ENCODE assay signal across 9 cellular contexts in genomic region chr16:69859105-69859969, GRCh38.
A peak's percentile ranks its signal among the peaks of the same experiment; 100 is the strongest.
DNase-seq lines count a peak whose midpoint lies in the region; ATAC-seq and TF ChIP-seq lines count a peak whose summit lies in the region.
"Had no signal": no experiment of that assay in that cellular context is flagged by ENCODE, and none has a peak within 500 bp of the region (broad histone marks: within the 10 kb centered on the region; RNA-seq: fewer than 3 reads in every experiment).

No MANE protein-coding gene starts in this region.

- H3K79me2 ChIP-seq in SK-N-SH (ENCODE audit: insufficient read depth), result no peaks in the 10 kb centered on the region

- no peak overlapping the region for H3K4me2 ChIP-seq in SK-N-SH

- BruUV-seq in Panc1 (replicated peaks; lab: Mats Ljungman, UMichigan), result no TSS peak

- H3K4me3 ChIP-seq in SK-N-SH (ENCODE audit: low read depth in 2 of 2, low read length in 1 of 2) (no peak overlapping the region), Panc1 (ENCODE audit: low read depth in 2 of 2, low read length in 2 of 2) (no peak overlapping the region), left ventricle myocardium inferior (no peak overlapping the region), spleen (no peak overlapping the region)

- H3K27ac ChIP-seq in SK-N-SH (ENCODE audit: low read depth in 2 of 2, low read length in 1 of 2), result no peak overlapping the region
- no peak overlapping the region for H3K27ac ChIP-seq in Panc1 (ENCODE audit: low read length)
- peak overlapping the region; percentile 96 for H3K27ac ChIP-seq in left ventricle myocardium inferior (replicated peaks)
- peak overlapping the region; percentile 30 to 75 (median 68) for H3K27ac ChIP-seq in spleen

- DNase-seq in SK-N-SH (peak; percentile 36), Panc1 (ENCODE audit: low read depth, low spot score) (no peak), left ventricle myocardium inferior (peak; percentile 40), spleen (no peak), NCI-H2196 (lab: John Stamatoyannopoulos, UW; ENCODE audit: unreplicated experiment) (no peak)
- DNase-seq in stimulated activated naive CD4-positive, alpha-beta T cell (lab: John Stamatoyannopoulos, UW), result no peak
- DNase-seq: T-cell had no signal

- intact Hi-C loops in Panc1 (cut with micrococcal nuclease; ENCODE audit: unreplicated experiment), result no loop called here
- intact Hi-C loops in left ventricle myocardium inferior (cut with micrococcal nuclease), result loop anchor here (10.0 kb wide), 1 partner anchor 65 kb away; no protein-coding TSS in a partner anchor
- intact Hi-C loops in spleen (cut with DNase I; ENCODE audit: low total_unique reads), result no loop called here

- peak; percentile 36 for TF ChIP-seq RAD21 in SK-N-SH (IDR thresholded peaks at IDR 0.05; ENCODE audit: low read length)

- H3F3A ChIP-seq in SK-N-SH (replicated peaks; ENCODE audit: insufficient read depth), result no peaks in the 10 kb centered on the region

- 77% methylated on average over 20 of the region's 20 CpGs for WGBS in SK-N-SH (ENCODE audit: low lambda C conversion rate)
- WGBS in spleen, 5 donors, result 64 to 81% (median 71%) methylated on average over 20 of the region's 20 CpGs

- no peak for TF ChIP-seq EP300 in SK-N-SH (IDR thresholded peaks at IDR 0.05; ENCODE audit: borderline replicate concordance in 1 of 2, low read depth in 1 of 2, low read length in 1 of 2)

- H3K9me3 ChIP-seq in SK-N-SH (no peaks in the 10 kb centered on the region), Panc1 (ENCODE audit: control insufficient read depth, insufficient read depth, low read depth, low read length) (no peaks in the 10 kb centered on the region), left ventricle myocardium inferior (replicated peaks) (no peaks in the 10 kb centered on the region), spleen (no peaks in the 10 kb centered on the region)

- no peak for TF ChIP-seq POLR2A in spleen (IDR thresholded peaks at IDR 0.05)

- no peak for ATAC-seq in SK-N-SH treated with all-trans-retinoic acid at 6 μM for 48 hours
- ATAC-seq in Panc1, result 0 out of 2 replicates have a peak, but pooled peaks have one; percentile 42
- no peak for ATAC-seq in esophagus mucosa
- ATAC-seq: T-cell had no signal

- H4K20me1 ChIP-seq in SK-N-SH (ENCODE audit: insufficient read depth), result no peaks in the 10 kb centered on the region

- H3K9ac ChIP-seq in SK-N-SH, result no peak overlapping the region

- POLR2A ChIA-PET in SK-N-SH (lab: Yijun Ruan, JAX) (no interaction called here), Panc1 (lab: Charles Lee) (no interaction called here)

- peaks cover 0 to 2% of the 10 kb centered on the region in 2 experiments; a peak in 2 of 4 replicates for H3K4me1 ChIP-seq in SK-N-SH (ENCODE audit: control insufficient read depth in 1 of 2, insufficient read depth in 2 of 2, low read depth in 1 of 2, low read length in 1 of 2)
- peaks cover 4% of the 10 kb centered on the region; the same call in 1 of the 2 replicates for H3K4me1 ChIP-seq in Panc1 (ENCODE audit: control insufficient read depth, insufficient read depth, low read length)
- H3K4me1 ChIP-seq in left ventricle myocardium inferior, result peaks cover 66% of the 10 kb centered on the region
- peaks cover 0 to 47% (median 10%) of the 10 kb centered on the region in 6 donors for H3K4me1 ChIP-seq in spleen

- H2AFZ ChIP-seq in SK-N-SH (ENCODE audit: low read depth), result no peak overlapping the region

- H3K9me2 ChIP-seq in SK-N-SH, result no peaks in the 10 kb centered on the region

- H3K27me3 ChIP-seq in SK-N-SH (ENCODE audit: insufficient read depth) (no peaks in the 10 kb centered on the region), Panc1 (ENCODE audit: control insufficient read depth, insufficient read depth, low read length) (no peaks in the 10 kb centered on the region), left ventricle myocardium inferior (ENCODE audit: low read depth) (no peaks in the 10 kb centered on the region), spleen (replicated peaks in 1 of 7) (no peaks in the 10 kb centered on the region)

- CTCF ChIA-PET in SK-N-SH (lab: Yijun Ruan, JAX), result interaction anchor here (0.9 to 1.4 kb wide), 9 partner anchors 10 to 68 kb away, joined by 3 to 7 read pairs (median 3); no protein-coding TSS in a partner anchor
- CTCF ChIA-PET in Panc1 (lab: Charles Lee), result no interaction called here

- H3K36me3 ChIP-seq in SK-N-SH (replicated peaks in 1 of 2; ENCODE audit: control insufficient read depth in 1 of 2, insufficient read depth in 2 of 2, low read length in 1 of 2) (no peaks in the 10 kb centered on the region), Panc1 (ENCODE audit: control insufficient read depth, insufficient read depth, low read length) (no peaks in the 10 kb centered on the region), left ventricle myocardium inferior (no peaks in the 10 kb centered on the region), spleen (peaks cover 0 to 66% (median 2%) of the 10 kb centered on the region in 6 donors)

- TF ChIP-seq CTCF in SK-N-SH (IDR thresholded peaks at IDR 0.05) (peak; percentile 12; the same call in 1 of the 2 replicates), Panc1 (IDR thresholded peaks at IDR 0.05) (peak; percentile 68), left ventricle myocardium inferior (IDR thresholded peaks at IDR 0.05; ENCODE audit: borderline replicate concordance) (peak; percentile 51), spleen (IDR thresholded peaks at IDR 0.05 in 8 of 11, conservative IDR thresholded peaks at IDR 0.05 in 3 of 11) (peak in 3 of 11 experiments; percentile 11 to 17 (median 12))

- in situ Hi-C loops in Panc1 (cut with HindIII; ENCODE audit: low pct_unique_long_range_greater_than_20kb, low sequenced_read_pairs), result no loop called here

TF ChIP-seq in SK-N-SH, 30 proteins besides CTCF, POLR2A, EP300 and RAD21:
- TF ChIP-seq REST (IDR thresholded peaks at IDR 0.05; ENCODE audit: low read depth, low read length), result no peak
- peak; percentile 24; the same call in 1 of the 2 replicates for TF ChIP-seq SMC3 (IDR thresholded peaks at IDR 0.05; ENCODE audit: low read depth, low read length)
- no peak for TF ChIP-seq NRF1 (IDR thresholded peaks at IDR 0.05; ENCODE audit: low read depth, low read length)

TF ChIP-seq in SK-N-SH treated with all-trans-retinoic acid at 6 μM for 48 hours, 23 proteins besides CTCF, POLR2A, EP300 and RAD21 (continues in another document):
- TF ChIP-seq ZNF8 (CRISPR knock-in tag; IDR thresholded peaks at IDR 0.05) (no peak), PPARA (CRISPR knock-in tag; IDR thresholded peaks at IDR 0.05; ENCODE audit: borderline replicate concordance) (no peak), ZFP30 (CRISPR knock-in tag; IDR thresholded peaks at IDR 0.05) (no peak), CSDC2 (CRISPR knock-in tag; IDR thresholded peaks at IDR 0.05) (no peak), ZNF565 (CRISPR knock-in tag; conservative IDR thresholded peaks at IDR 0.05; ENCODE audit: low read depth) (no peak), RARB (CRISPR knock-in tag; IDR thresholded peaks at IDR 0.05) (no peak), POU6F1 (CRISPR knock-in tag; IDR thresholded peaks at IDR 0.05; ENCODE audit: borderline replicate concordance, low read depth) (no peak), GLIS3 (CRISPR knock-in tag; IDR thresholded peaks at IDR 0.05) (no peak), ZNF70 (CRISPR knock-in tag; IDR thresholded peaks at IDR 0.05) (no peak), TOX (CRISPR knock-in tag; IDR thresholded peaks at IDR 0.05; ENCODE audit: borderline replicate concordance) (no peak), SNAI2 (CRISPR knock-in tag; IDR thresholded peaks at IDR 0.05) (no peak), ZC3H10 (CRISPR knock-in tag; IDR thresholded peaks at IDR 0.05) (no peak), CREB5 (CRISPR knock-in tag; IDR thresholded peaks at IDR 0.05; ENCODE audit: low read depth) (no peak), OSR1 (CRISPR knock-in tag; IDR thresholded peaks at IDR 0.05) (no peak), ESRRG (CRISPR knock-in tag; IDR thresholded peaks at IDR 0.05) (no peak), ZFP3 (CRISPR knock-in tag; IDR thresholded peaks at IDR 0.05) (no peak), CSRNP3 (CRISPR knock-in tag; IDR thresholded peaks at IDR 0.05) (no peak)

Comparison
In these comparisons a context has a peak if more than half of its experiments do, and no peak if none do; other contexts are left out.
1. DNase-seq: peak in SK-N-SH (single experiment) and left ventricle myocardium inferior (single experiment); none in Panc1 (single experiment), spleen (single experiment), stimulated activated naive CD4-positive, alpha-beta T cell (0 of 6) and NCI-H2196 (single experiment).
2. H3K27ac ChIP-seq: peak in left ventricle myocardium inferior (single experiment) and spleen (8 of 8); none in SK-N-SH (0 of 2) and Panc1 (single experiment).